22 cellular contexts compared by ENCODE assay signal in the genomic region with DNA sequence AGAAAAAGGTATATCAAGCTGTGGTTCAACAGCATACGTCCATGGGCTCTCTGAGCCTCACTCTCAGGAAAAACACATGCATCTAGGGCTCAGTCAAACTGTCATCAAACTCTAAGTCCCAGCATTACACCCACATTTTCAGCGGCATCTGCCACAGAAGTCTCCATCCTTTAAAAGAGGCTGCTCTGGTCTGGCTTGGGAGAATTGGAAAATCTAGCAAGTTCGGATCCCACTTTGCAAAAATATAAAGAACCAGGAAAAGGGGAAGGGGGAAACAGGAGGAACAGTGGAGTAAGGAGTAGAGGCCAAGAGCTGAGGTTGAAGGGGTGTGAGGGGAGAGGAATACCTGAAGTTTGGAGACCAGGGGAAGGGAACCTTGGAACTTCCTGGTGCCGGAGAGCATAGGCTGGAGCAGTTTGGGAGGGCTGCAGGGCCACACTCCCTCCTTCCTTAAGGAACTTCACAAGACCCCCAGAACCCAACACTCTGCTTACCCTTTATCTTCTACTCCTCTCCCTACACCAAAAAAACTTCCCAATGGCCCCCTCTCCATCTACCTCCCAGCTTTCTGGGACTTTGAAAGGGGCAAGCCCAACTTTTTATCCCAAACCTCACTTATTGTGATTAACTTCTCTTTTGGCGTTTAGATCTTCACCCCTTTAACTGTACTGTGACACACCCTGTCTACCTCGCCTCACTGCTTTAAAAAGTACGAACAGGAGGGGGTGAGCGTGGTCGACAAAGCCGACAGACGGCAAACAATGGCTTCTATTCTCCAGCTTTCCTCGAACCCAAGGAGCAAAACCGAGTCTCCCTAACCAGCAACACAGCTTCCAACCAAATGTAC. TPM values are rescaled to one million over a fixed set of nuclear protein-coding genes. Genes with fewer than 3 reads are reported as not detected.
DNase-seq lines count a peak whose midpoint lies in the region; ATAC-seq and TF ChIP-seq lines count a peak whose summit lies in the region.
"Had no signal": no experiment of that assay in that cellular context is flagged by ENCODE, and none has a peak within 500 bp of the region (broad histone marks: within the 10 kb centered on the region; RNA-seq: fewer than 3 reads in every experiment).

No MANE protein-coding gene starts in this region.

- H3K79me2 ChIP-seq in mesendoderm (ENCODE audit: control insufficient read depth, insufficient read depth, low read length): no peaks in the 10 kb centered on the region

- peaks cover 9% of the 10 kb centered on the region for H3K9me3 Mint-ChIP-seq in activated T-cell treated with anti-CD3 and anti-CD28 coated beads, Interleukin-2, amount 50 U/mL, for 4 hours
- H3K9me3 Mint-ChIP-seq: stimulated activated naive CD8-positive, alpha-beta T cell treated with anti-CD3 and anti-CD28 coated beads, Interleukin-15, Interleukin-2, amounts not matched to agents 100 ng/mL and 50 ng/mL, for 24 hours had no signal

- no peak overlapping the region for H2BK120ac ChIP-seq in mesendoderm (ENCODE audit: low read depth, low read length)

- H2BK15ac ChIP-seq in mesendoderm (replicated peaks; ENCODE audit: low read depth): no peak overlapping the region

- H3K27me3 Mint-ChIP-seq in activated T-cell treated with anti-CD3 and anti-CD28 coated beads, Interleukin-2, amount 50 U/mL, for 4 hours (ENCODE audit: low read depth): peaks cover 85% of the 10 kb centered on the region

- peaks cover 6% of the 10 kb centered on the region for H3K4me1 ChIP-seq in mesendoderm (ENCODE audit: control insufficient read depth, low read depth, low read length)

- no peak overlapping the region for H3K4me2 ChIP-seq in mesendoderm (ENCODE audit: low read length)

- H3K36me3 Mint-ChIP-seq in activated T-cell treated with anti-CD3 and anti-CD28 coated beads, Interleukin-2, amount 50 U/mL, for 4 hours (ENCODE audit: insufficient read depth): no peaks in the 10 kb centered on the region

- H3K27me3 ChIP-seq in dorsolateral prefrontal cortex (peaks cover 8 to 99% (median 95%) of the 10 kb centered on the region in 45 donors), mesendoderm (ENCODE audit: insufficient read depth, low read length, poor library complexity) (peaks cover 81% of the 10 kb centered on the region)

- no peaks in the 10 kb centered on the region for H3K79me1 ChIP-seq in mesendoderm (ENCODE audit: low read length)

- TF ChIP-seq CTCF in dorsolateral prefrontal cortex (IDR thresholded peaks at IDR 0.05 in 54 of 56, conservative IDR thresholded peaks at IDR 0.05 in 2 of 56; ENCODE audit: low read depth in 1 of 56, partially characterized antibody in 56 of 56) (no peak), omental fat pad (IDR thresholded peaks at IDR 0.05) (no peak)

- no peak overlapping the region for H3K23ac ChIP-seq in mesendoderm (ENCODE audit: low read length)

- no CpG with 5 or more reads among the region's 13 CpGs for WGBS in mesendoderm (ENCODE audit: extremely low coverage, insufficient coverage, low lambda C conversion rate)

- no peak overlapping the region for H3K9ac ChIP-seq in mesendoderm (ENCODE audit: low read length)

- no peak overlapping the region for H3K18ac ChIP-seq in mesendoderm (ENCODE audit: low read length)

- ATAC-seq in Right ventricle myocardium inferior (no peak), left cardiac atrium (no peak), omental fat pad (ENCODE audit: low FRiP score) (no peak)
- ATAC-seq in activated T-cell treated with anti-CD3 and anti-CD28 coated beads, Interleukin-2, amount 50 U/mL, for 4 hours: no peak

- no peaks in the 10 kb centered on the region for H3K36me3 ChIP-seq in mesendoderm (ENCODE audit: control insufficient read depth, insufficient read depth, low read length)
- H3K36me3 ChIP-seq: ascending aorta, sigmoid colon had no signal

- no peak overlapping the region for H3K4me3 Mint-ChIP-seq in activated T-cell treated with anti-CD3 and anti-CD28 coated beads, Interleukin-2, amount 50 U/mL, for 4 hours
- H3K4me3 Mint-ChIP-seq: activated B cell treated with CpG ODN at 0.5 μM for 24 hours; stimulated activated naive CD8-positive, alpha-beta T cell treated with anti-CD3 and anti-CD28 coated beads, Interleukin-15, Interleukin-2, amounts not matched to agents 100 ng/mL and 50 ng/mL, for 24 hours had no signal

- no peak overlapping the region for H2BK5ac ChIP-seq in mesendoderm (ENCODE audit: low read length)

- H3K4ac ChIP-seq in mesendoderm (ENCODE audit: low read depth, low read length): no peak overlapping the region

- H3K4me1 Mint-ChIP-seq in activated T-cell treated with anti-CD3 and anti-CD28 coated beads, Interleukin-2, amount 50 U/mL, for 4 hours (ENCODE audit: low read depth): peaks cover 46% of the 10 kb centered on the region

- no peak overlapping the region for H4K8ac ChIP-seq in mesendoderm (ENCODE audit: low read depth, low read length)

- peak overlapping the region; percentile 54 for H3K56ac ChIP-seq in mesendoderm (ENCODE audit: low read length)

- H3K27ac ChIP-seq in dorsolateral prefrontal cortex (peak overlapping the region in 40 of 59 donors; percentile 2 to 93 (median 60)), mesendoderm (ENCODE audit: low read depth, low read length) (no peak overlapping the region), substantia nigra (ENCODE audit: low read depth, low read length, poor library complexity, severe bottlenecking) (no peak overlapping the region)
- H3K27ac ChIP-seq: ascending aorta, coronary artery, sigmoid colon had no signal

- DNase-seq in Right ventricle myocardium inferior (ENCODE audit: missing footprints) (peak; percentile 17), left cardiac atrium (no peak), dorsolateral prefrontal cortex (no peak), mesendoderm (peak; percentile 37), CD1c-positive myeloid dendritic cell (ENCODE audit: extremely low spot score) (no peak), omental fat pad (ENCODE audit: low spot score) (no peak), substantia nigra (lab: John Stamatoyannopoulos, UW) (no peak)
- DNase-seq in activated T-cell treated with anti-CD3 and anti-CD28 coated beads, Interleukin-2, amount 50 U/mL, for 4 hours: no peak
- DNase-seq: activated B cell treated with CpG ODN at 0.5 μM for 24 hours, DMS79 treated with DMSO at 0.1 percent for 48 hours, NCI-H2029 treated with DMSO at 0.1 percent for 48 hours, NCI-H446 treated with DMSO at 0.1 percent for 48 hours, occipital lobe, sigmoid colon, T-helper 2 cell had no signal

- intact Hi-C loops in Right ventricle myocardium inferior (cut with DNase I): no loop called here
- intact Hi-C loops in left cardiac atrium (cut with DNase I): no loop called here
- intact Hi-C loops in dorsolateral prefrontal cortex (cut with DNase I): no loop called here

- no peak overlapping the region for H4K5ac ChIP-seq in mesendoderm (ENCODE audit: low read length)

- H3K4me3 ChIP-seq in dorsolateral prefrontal cortex (peak overlapping the region in 54 of 59 donors; percentile 1 to 77 (median 56)), mesendoderm (ENCODE audit: low read length) (no peak overlapping the region)
- H3K4me3 ChIP-seq: ascending aorta, coronary artery, sigmoid colon had no signal

- H2AK5ac ChIP-seq in mesendoderm (ENCODE audit: low read length): no peak overlapping the region

RNA-seq across cellular contexts. Expression of gene PAX6, which starts 4.0 kb away (rescaled TPM):
- total RNA-seq in Right ventricle myocardium inferior (not detected), left cardiac atrium (not detected), dorsolateral prefrontal cortex (100 to 1,000 TPM in 1 of 120 experiments, 10 to 100 TPM in 119; 12.4 to 107 (median 33.7) TPM), omental fat pad (under 1 TPM in 1 of 4 donors, not detected in 3; 0.46 TPM)
- polyA plus RNA-seq in mesendoderm (2013, experiment 1 of 2): 0.32 TPM
- polyA plus RNA-seq in mesendoderm (2013, experiment 2 of 2): 0.24 TPM
- not detected for total RNA-seq in activated T-cell treated with anti-CD3 and anti-CD28 coated beads, Interleukin-2, amount 50 U/mL, for 4 hours
- total RNA-seq: activated B cell treated with CpG ODN at 0.5 μM for 24 hours, ascending aorta, glomerular endothelial cell, lung microvascular endothelial cell, sigmoid colon, ureter had no signal
- polyA plus RNA-seq: CD14-positive monocyte had no signal

Comparison
In these comparisons a context has a peak if more than half of its experiments do, and no peak if none do; other contexts are left out.
1. DNase-seq: peak in Right ventricle myocardium inferior (single experiment) and mesendoderm (single experiment); none in left cardiac atrium (single experiment), dorsolateral prefrontal cortex (0 of 10), CD1c-positive myeloid dendritic cell (single experiment), omental fat pad (single experiment), activated T-cell treated with anti-CD3 and anti-CD28 coated beads, Interleukin-2, amount 50 U/mL, for 4 hours (single experiment) and substantia nigra (0 of 49).
2. H3K27ac ChIP-seq: peak in dorsolateral prefrontal cortex (40 of 59); none in mesendoderm (single experiment) and substantia nigra (single experiment).
3. RNA of gene PAX6, which starts 4.0 kb away (total RNA-seq): 12.4 to 107 TPM in dorsolateral prefrontal cortex; 0.46 TPM in omental fat pad, not detected in left cardiac atrium, not detected in activated T-cell treated with anti-CD3 and anti-CD28 coated beads, Interleukin-2, amount 50 U/mL, for 4 hours and not detected in Right ventricle myocardium inferior (single experiment); every median in the first group is over 4 times any median in the second.